1 cellular context compared by ENCODE assay signal in the genomic region with DNA sequence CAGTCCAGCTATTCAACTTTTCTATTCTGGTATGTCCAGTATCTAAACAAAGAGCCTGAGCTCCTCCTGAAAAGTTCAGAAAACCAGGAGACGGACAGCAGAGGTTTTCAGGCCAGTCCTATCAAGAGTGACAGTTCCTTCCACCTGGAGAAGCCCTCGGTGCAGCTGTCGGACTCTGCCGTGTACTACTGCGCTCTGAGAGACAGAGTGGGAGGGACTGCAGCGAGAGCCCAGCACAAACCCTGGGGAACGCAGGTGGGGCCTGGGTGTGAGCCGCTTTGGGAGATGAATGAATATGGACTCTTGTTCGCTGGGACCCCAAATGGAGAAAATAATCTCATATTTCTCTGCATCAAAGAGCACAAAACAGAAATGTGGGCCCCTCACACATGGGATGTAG.
TF ChIP-seq lines count a peak whose summit lies in the region.

No MANE protein-coding gene starts in this region.

TF ChIP-seq in H1, 55 proteins besides CTCF, POLR2A, EP300 and RAD21:
- TF ChIP-seq TBP (IDR thresholded peaks at IDR 0.05; ENCODE audit: low read depth, low read length) (no peak), TAF1 (IDR thresholded peaks at IDR 0.05; ENCODE audit: low read depth, low read length) (no peak), KDM4A (IDR thresholded peaks at IDR 0.05; ENCODE audit: low read depth, low read length, severe bottlenecking) (no peak), TCF12 (IDR thresholded peaks at IDR 0.05; ENCODE audit: low read depth, low read length) (no peak), EGR1 (IDR thresholded peaks at IDR 0.05; ENCODE audit: borderline replicate concordance, low read depth, low read length) (no peak), BCL11A (IDR thresholded peaks at IDR 0.05; ENCODE audit: low read depth in 2 of 2, low read length in 2 of 2) (no peak), PHF8 (conservative IDR thresholded peaks at IDR 0.05; ENCODE audit: low read depth, low read length) (no peak), RFX5 (IDR thresholded peaks at IDR 0.05; ENCODE audit: borderline replicate concordance, low read depth, low read length) (no peak)
- TF ChIP-seq, protein P1, sequence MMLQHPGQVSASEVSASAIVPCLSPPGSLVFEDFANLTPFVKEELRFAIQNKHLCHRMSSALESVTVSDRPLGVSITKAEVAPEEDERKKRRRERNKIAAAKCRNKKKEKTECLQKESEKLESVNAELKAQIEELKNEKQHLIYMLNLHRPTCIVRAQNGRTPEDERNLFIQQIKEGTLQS (IDR thresholded peaks at IDR 0.05; ENCODE audit: insufficient read depth, low read depth, low read length): no peak
- TF ChIP-seq, protein P2, sequence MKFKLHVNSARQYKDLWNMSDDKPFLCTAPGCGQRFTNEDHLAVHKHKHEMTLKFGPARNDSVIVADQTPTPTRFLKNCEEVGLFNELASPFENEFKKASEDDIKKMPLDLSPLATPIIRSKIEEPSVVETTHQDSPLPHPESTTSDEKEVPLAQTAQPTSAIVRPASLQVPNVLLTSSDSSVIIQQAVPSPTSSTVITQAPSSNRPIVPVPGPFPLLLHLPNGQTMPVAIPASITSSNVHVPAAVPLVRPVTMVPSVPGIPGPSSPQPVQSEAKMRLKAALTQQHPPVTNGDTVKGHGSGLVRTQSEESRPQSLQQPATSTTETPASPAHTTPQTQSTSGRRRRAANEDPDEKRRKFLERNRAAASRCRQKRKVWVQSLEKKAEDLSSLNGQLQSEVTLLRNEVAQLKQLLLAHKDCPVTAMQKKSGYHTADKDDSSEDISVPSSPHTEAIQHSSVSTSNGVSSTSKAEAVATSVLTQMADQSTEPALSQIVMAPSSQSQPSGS (IDR thresholded peaks at IDR 0.05; ENCODE audit: low read length): no peak
TF ChIP-seq in H1: peak in this region for 0.
